Comparison of ENCODE assay signal across 8 cellular contexts in genomic region chr9:124045076-124045829, GRCh38. TPM values are rescaled to one million over a fixed set of nuclear protein-coding genes. Genes with fewer than 3 reads are reported as not detected.
DNase-seq lines count a peak whose midpoint lies in the region; ATAC-seq and TF ChIP-seq lines count a peak whose summit lies in the region.

No MANE protein-coding gene starts in this region.

- H3K4me3 ChIP-seq in upper lobe of right lung = peak overlapping the region; percentile 34

- peaks cover 36% of the 10 kb centered on the region for H3K27me3 ChIP-seq in upper lobe of right lung

- H3K27ac ChIP-seq in upper lobe of right lung = peak overlapping the region; percentile 3

- peak; percentile 63 for ATAC-seq in upper lobe of right lung
- no peak for ATAC-seq in HG02588 (IDR thresholded peaks at IDR 0.05; ENCODE audit: unreplicated experiment)
- no peak for ATAC-seq in HG03432 (IDR thresholded peaks at IDR 0.05; ENCODE audit: unreplicated experiment)

- H3K4me1 ChIP-seq in upper lobe of right lung = peaks cover 25% of the 10 kb centered on the region

- DNase-seq in activated effector memory CD4-positive, alpha-beta T cell treated with anti-CD3 and anti-CD28 coated beads, Interleukin-2, amount 50 U/mL, for 16 hours = peak; percentile 59
- DNase-seq in activated effector memory CD4-positive, alpha-beta T cell treated with Interleukin-2 at 50 U/mL for 16 hours = no peak
- DNase-seq in T47D (ENCODE audit: low read depth in 1 of 2, low spot score in 1 of 2) = peak; percentile 51 to 79
- peak; percentile 69 for DNase-seq in left kidney (ENCODE audit: low read depth, low spot score)
- DNase-seq in upper lobe of right lung = peak; percentile 77
- no peak for DNase-seq in SHP77 (lab: John Stamatoyannopoulos, UW)

- no peaks in the 10 kb centered on the region for H3K36me3 ChIP-seq in upper lobe of right lung

- no peak for TF ChIP-seq CTCF in upper lobe of right lung (IDR thresholded peaks at IDR 0.05)

- intact Hi-C loops in upper lobe of right lung (cut with DNase I) = no loop called here

- in situ Hi-C loops in T47D (cut with HindIII; ENCODE audit: low pct_unique_long_range_greater_than_20kb, low sequenced_read_pairs) = no loop called here

- H3K9me3 ChIP-seq in upper lobe of right lung = no peaks in the 10 kb centered on the region

RNA-seq across cellular contexts. Expression of gene LHX2, which starts 33.7 kb away (rescaled TPM):
- total RNA-seq in upper lobe of right lung = not detected

Comparison
In these comparisons a context has a peak if more than half of its experiments do, and no peak if none do; other contexts are left out.
1. DNase-seq: peak in activated effector memory CD4-positive, alpha-beta T cell treated with anti-CD3 and anti-CD28 coated beads, Interleukin-2, amount 50 U/mL, for 16 hours (single experiment), T47D (2 of 2), left kidney (single experiment) and upper lobe of right lung (single experiment); none in activated effector memory CD4-positive, alpha-beta T cell treated with Interleukin-2 at 50 U/mL for 16 hours (single experiment) and SHP77 (0 of 2).